In the genomic region with DNA sequence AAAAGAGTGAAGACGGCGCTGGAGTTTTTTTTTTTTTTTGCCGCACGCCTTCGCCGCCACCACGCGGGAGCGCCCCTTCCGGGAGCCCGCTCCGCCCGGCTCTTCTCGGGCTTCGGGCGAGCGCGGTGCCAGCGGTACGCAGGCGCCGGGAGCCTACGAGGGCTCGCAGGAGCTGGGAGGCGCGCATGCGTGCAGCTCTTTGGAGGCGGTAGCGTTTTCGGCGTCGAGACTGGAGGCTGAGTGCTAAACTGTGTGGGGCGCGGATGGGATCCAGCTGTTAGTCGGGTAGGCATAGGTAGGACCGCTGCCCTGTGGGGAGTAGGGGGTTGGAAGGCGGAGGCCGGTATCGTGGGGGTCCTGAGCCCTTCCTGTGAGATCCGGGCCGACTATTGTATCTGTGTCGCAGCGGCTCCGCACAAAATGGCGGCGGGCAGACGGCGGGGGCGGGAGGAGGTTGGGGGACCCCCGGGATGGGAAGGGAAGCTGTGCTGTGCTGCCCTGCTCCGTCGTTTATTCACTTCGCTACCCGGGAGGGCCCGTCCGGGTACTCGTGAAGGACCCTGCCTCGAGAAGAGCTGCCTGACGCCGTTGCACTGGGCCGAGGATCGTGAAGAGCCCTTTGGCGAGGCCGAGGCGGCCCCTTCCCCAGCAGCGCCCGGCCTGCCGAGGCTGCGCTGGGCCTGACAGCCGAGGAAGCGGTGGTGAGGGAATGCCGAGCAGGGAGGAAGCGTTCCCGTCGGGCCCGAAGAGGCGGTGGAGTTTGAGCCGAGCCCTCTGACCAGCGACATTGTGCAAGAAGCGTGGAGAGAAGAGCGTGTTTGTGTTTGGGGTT, we compare ENCODE assay signal across 1 cellular context.
TF ChIP-seq lines count a peak whose summit lies in the region.

ZNF638 (plus strand) TSS at position 202 of the 832 bp plus-strand sequence. CDS start 17,173 bp downstream, outside the sequence.

TF ChIP-seq in HepG2, 621 proteins besides CTCF, POLR2A, EP300 and RAD21 (continued from another document and continues in another):
- TF ChIP-seq, protein P1, sequence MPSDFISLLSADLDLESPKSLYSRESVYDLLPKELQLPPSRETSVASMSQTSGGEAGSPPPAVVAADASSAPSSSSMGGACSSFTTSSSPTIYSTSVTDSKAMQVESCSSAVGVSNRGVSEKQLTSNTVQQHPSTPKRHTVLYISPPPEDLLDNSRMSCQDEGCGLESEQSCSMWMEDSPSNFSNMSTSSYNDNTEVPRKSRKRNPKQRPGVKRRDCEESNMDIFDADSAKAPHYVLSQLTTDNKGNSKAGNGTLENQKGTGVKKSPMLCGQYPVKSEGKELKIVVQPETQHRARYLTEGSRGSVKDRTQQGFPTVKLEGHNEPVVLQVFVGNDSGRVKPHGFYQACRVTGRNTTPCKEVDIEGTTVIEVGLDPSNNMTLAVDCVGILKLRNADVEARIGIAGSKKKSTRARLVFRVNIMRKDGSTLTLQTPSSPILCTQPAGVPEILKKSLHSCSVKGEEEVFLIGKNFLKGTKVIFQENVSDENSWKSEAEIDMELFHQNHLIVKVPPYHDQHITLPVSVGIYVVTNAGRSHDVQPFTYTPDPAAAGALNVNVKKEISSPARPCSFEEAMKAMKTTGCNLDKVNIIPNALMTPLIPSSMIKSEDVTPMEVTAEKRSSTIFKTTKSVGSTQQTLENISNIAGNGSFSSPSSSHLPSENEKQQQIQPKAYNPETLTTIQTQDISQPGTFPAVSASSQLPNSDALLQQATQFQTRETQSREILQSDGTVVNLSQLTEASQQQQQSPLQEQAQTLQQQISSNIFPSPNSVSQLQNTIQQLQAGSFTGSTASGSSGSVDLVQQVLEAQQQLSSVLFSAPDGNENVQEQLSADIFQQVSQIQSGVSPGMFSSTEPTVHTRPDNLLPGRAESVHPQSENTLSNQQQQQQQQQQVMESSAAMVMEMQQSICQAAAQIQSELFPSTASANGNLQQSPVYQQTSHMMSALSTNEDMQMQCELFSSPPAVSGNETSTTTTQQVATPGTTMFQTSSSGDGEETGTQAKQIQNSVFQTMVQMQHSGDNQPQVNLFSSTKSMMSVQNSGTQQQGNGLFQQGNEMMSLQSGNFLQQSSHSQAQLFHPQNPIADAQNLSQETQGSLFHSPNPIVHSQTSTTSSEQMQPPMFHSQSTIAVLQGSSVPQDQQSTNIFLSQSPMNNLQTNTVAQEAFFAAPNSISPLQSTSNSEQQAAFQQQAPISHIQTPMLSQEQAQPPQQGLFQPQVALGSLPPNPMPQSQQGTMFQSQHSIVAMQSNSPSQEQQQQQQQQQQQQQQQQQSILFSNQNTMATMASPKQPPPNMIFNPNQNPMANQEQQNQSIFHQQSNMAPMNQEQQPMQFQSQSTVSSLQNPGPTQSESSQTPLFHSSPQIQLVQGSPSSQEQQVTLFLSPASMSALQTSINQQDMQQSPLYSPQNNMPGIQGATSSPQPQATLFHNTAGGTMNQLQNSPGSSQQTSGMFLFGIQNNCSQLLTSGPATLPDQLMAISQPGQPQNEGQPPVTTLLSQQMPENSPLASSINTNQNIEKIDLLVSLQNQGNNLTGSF (CRISPR knock-in tag; IDR thresholded peaks at IDR 0.05): peak; percentile 52; the same call in 1 of the 2 replicates
- TF ChIP-seq ZBTB7B (CRISPR knock-in tag; IDR thresholded peaks at IDR 0.05): 0 out of 2 replicates have a peak, but pooled peaks have one; percentile 23
- peak; percentile 52; the same call in 1 of the 2 replicates for TF ChIP-seq AKAP8 (CRISPR knock-in tag; IDR thresholded peaks at IDR 0.05)
- TF ChIP-seq, protein P2, sequence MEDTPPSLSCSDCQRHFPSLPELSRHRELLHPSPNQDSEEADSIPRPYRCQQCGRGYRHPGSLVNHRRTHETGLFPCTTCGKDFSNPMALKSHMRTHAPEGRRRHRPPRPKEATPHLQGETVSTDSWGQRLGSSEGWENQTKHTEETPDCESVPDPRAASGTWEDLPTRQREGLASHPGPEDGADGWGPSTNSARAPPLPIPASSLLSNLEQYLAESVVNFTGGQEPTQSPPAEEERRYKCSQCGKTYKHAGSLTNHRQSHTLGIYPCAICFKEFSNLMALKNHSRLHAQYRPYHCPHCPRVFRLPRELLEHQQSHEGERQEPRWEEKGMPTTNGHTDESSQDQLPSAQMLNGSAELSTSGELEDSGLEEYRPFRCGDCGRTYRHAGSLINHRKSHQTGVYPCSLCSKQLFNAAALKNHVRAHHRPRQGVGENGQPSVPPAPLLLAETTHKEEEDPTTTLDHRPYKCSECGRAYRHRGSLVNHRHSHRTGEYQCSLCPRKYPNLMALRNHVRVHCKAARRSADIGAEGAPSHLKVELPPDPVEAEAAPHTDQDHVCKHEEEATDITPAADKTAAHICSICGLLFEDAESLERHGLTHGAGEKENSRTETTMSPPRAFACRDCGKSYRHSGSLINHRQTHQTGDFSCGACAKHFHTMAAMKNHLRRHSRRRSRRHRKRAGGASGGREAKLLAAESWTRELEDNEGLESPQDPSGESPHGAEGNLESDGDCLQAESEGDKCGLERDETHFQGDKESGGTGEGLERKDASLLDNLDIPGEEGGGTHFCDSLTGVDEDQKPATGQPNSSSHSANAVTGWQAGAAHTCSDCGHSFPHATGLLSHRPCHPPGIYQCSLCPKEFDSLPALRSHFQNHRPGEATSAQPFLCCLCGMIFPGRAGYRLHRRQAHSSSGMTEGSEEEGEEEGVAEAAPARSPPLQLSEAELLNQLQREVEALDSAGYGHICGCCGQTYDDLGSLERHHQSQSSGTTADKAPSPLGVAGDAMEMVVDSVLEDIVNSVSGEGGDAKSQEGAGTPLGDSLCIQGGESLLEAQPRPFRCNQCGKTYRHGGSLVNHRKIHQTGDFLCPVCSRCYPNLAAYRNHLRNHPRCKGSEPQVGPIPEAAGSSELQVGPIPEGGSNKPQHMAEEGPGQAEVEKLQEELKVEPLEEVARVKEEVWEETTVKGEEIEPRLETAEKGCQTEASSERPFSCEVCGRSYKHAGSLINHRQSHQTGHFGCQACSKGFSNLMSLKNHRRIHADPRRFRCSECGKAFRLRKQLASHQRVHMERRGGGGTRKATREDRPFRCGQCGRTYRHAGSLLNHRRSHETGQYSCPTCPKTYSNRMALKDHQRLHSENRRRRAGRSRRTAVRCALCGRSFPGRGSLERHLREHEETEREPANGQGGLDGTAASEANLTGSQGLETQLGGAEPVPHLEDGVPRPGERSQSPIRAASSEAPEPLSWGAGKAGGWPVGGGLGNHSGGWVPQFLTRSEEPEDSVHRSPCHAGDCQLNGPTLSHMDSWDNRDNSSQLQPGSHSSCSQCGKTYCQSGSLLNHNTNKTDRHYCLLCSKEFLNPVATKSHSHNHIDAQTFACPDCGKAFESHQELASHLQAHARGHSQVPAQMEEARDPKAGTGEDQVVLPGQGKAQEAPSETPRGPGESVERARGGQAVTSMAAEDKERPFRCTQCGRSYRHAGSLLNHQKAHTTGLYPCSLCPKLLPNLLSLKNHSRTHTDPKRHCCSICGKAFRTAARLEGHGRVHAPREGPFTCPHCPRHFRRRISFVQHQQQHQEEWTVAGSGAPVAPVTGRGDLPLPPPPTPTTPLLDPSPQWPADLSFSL (CRISPR knock-in tag; IDR thresholded peaks at IDR 0.05): 0 out of 2 replicates have a peak, but pooled peaks have one; percentile 52
- peak; percentile 80; the same call in 1 of the 2 replicates for TF ChIP-seq ZHX1 (CRISPR knock-in tag; IDR thresholded peaks at IDR 0.05; ENCODE audit: low read depth)
- peak; percentile 50 for TF ChIP-seq RBM22 (optimal IDR thresholded peaks at IDR 0.05; ENCODE audit: low read length)
- no peak for TF ChIP-seq PHB2 (IDR thresholded peaks at IDR 0.05; ENCODE audit: partially characterized antibody)
- TF ChIP-seq ELK4 (CRISPR knock-in tag; IDR thresholded peaks at IDR 0.05; ENCODE audit: borderline replicate concordance): no peak
- TF ChIP-seq E2F2 (CRISPR knock-in tag; IDR thresholded peaks at IDR 0.05; ENCODE audit: borderline replicate concordance): no peak; the same call in 1 of the 2 replicates
- TF ChIP-seq, protein P3, sequence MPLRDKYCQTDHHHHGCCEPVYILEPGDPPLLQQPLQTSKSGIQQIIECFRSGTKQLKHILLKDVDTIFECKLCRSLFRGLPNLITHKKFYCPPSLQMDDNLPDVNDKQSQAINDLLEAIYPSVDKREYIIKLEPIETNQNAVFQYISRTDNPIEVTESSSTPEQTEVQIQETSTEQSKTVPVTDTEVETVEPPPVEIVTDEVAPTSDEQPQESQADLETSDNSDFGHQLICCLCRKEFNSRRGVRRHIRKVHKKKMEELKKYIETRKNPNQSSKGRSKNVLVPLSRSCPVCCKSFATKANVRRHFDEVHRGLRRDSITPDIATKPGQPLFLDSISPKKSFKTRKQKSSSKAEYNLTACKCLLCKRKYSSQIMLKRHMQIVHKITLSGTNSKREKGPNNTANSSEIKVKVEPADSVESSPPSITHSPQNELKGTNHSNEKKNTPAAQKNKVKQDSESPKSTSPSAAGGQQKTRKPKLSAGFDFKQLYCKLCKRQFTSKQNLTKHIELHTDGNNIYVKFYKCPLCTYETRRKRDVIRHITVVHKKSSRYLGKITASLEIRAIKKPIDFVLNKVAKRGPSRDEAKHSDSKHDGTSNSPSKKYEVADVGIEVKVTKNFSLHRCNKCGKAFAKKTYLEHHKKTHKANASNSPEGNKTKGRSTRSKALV (CRISPR knock-in tag; IDR thresholded peaks at IDR 0.05): no peak
- no peak; the same call in 1 of the 2 replicates for TF ChIP-seq KLF6 (CRISPR knock-in tag; IDR thresholded peaks at IDR 0.05)
- TF ChIP-seq, protein P4, sequence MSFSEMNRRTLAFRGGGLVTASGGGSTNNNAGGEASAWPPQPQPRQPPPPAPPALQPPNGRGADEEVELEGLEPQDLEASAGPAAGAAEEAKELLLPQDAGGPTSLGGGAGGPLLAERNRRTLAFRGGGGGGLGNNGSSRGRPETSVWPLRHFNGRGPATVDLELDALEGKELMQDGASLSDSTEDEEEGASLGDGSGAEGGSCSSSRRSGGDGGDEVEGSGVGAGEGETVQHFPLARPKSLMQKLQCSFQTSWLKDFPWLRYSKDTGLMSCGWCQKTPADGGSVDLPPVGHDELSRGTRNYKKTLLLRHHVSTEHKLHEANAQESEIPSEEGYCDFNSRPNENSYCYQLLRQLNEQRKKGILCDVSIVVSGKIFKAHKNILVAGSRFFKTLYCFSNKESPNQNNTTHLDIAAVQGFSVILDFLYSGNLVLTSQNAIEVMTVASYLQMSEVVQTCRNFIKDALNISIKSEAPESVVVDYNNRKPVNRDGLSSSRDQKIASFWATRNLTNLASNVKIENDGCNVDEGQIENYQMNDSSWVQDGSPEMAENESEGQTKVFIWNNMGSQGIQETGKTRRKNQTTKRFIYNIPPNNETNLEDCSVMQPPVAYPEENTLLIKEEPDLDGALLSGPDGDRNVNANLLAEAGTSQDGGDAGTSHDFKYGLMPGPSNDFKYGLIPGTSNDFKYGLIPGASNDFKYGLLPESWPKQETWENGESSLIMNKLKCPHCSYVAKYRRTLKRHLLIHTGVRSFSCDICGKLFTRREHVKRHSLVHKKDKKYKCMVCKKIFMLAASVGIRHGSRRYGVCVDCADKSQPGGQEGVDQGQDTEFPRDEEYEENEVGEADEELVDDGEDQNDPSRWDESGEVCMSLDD (CRISPR knock-in tag; IDR thresholded peaks at IDR 0.05; ENCODE audit: borderline replicate concordance): no peak
- TF ChIP-seq ZNF354B (CRISPR knock-in tag; IDR thresholded peaks at IDR 0.05): 0 out of 2 replicates have a peak, but pooled peaks have one; percentile 27
- TF ChIP-seq, protein P5, sequence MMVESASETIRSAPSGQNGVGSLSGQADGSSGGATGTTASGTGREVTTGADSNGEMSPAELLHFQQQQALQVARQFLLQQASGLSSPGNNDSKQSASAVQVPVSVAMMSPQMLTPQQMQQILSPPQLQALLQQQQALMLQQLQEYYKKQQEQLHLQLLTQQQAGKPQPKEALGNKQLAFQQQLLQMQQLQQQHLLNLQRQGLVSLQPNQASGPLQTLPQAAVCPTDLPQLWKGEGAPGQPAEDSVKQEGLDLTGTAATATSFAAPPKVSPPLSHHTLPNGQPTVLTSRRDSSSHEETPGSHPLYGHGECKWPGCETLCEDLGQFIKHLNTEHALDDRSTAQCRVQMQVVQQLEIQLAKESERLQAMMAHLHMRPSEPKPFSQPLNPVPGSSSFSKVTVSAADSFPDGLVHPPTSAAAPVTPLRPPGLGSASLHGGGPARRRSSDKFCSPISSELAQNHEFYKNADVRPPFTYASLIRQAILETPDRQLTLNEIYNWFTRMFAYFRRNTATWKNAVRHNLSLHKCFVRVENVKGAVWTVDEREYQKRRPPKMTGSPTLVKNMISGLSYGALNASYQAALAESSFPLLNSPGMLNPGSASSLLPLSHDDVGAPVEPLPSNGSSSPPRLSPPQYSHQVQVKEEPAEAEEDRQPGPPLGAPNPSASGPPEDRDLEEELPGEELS (CRISPR knock-in tag; IDR thresholded peaks at IDR 0.05): peak; percentile 68; the same call in 1 of the 2 replicates
- peak; percentile 88 for TF ChIP-seq ZNF672 (CRISPR knock-in tag; IDR thresholded peaks at IDR 0.05)
- no peak for TF ChIP-seq ARNTL (CRISPR knock-in tag; IDR thresholded peaks at IDR 0.05)
